ENCODE assay signal across 20 cellular contexts in the genomic region with DNA sequence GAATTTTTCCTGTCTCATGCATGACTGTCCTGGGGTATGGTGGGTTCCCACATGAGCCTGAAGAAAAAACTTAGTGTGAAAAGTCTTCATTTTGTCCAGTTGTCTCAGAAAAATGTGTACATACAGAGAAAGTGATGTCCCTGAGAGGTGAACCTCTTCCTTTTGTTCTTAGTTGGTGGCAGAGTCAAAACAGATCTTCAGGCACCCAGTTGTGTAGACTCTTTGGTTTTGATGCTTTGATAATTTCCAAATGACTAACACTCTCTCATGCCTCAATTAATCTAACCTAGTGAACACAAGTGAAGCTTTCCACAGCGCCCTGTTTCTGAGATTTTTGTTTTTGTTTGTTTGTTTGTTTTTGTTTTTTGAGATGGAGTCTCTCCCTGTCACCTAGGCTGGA.
"Had no signal": no experiment of that assay in that cellular context is flagged by ENCODE, and none has a peak within 500 bp of the region (broad histone marks: within the 10 kb centered on the region; RNA-seq: fewer than 3 reads in every experiment).

No MANE protein-coding gene starts in this region.

- H3K4me1 ChIP-seq: ascending aorta, breast epithelium, pancreas had no signal

- H3K9me3 Mint-ChIP-seq: activated naive CD4-positive, alpha-beta T cell treated with anti-CD3 and anti-CD28 coated beads for 36 hours; activated T-helper 2 cell treated with anti-CD3 and anti-CD28 coated beads, Interferon-gamma antibody, Interleukin-2, Interleukin-4, amounts not matched to agents 10 μg/mL and 5 μg/mL and 100 μg/mL, durations not matched to agents 14 hours and 24 hours and 36 hours; memory B cell; stimulated activated naive CD8-positive, alpha-beta T cell treated with anti-CD3 and anti-CD28 coated beads, Interleukin-15, Interleukin-2, amounts not matched to agents 100 ng/mL and 50 ng/mL, for 24 hours; type B pancreatic cell had no signal

- H3K36me3 ChIP-seq: ascending aorta, breast epithelium, pancreas had no signal

- H3K27me3 ChIP-seq: ascending aorta, breast epithelium, pancreas had no signal

- H3K27me3 Mint-ChIP-seq: memory B cell; stimulated activated naive CD8-positive, alpha-beta T cell treated with anti-CD3 and anti-CD28 coated beads, Interleukin-15, Interleukin-2, amounts not matched to agents 100 ng/mL and 50 ng/mL, for 24 hours; type B pancreatic cell had no signal

- H3K4me3 Mint-ChIP-seq: activated naive CD4-positive, alpha-beta T cell treated with anti-CD3 and anti-CD28 coated beads for 36 hours; memory B cell; naive thymus-derived CD4-positive, alpha-beta T cell; stimulated activated naive CD8-positive, alpha-beta T cell treated with anti-CD3 and anti-CD28 coated beads, Interleukin-15, Interleukin-2, amounts not matched to agents 100 ng/mL and 50 ng/mL, for 24 hours; type B pancreatic cell had no signal

- H3K27ac ChIP-seq: ascending aorta, breast epithelium, pancreas, VCaP had no signal

- H3K36me3 Mint-ChIP-seq: memory B cell, type B pancreatic cell had no signal

- H3K27ac Mint-ChIP-seq: activated naive CD4-positive, alpha-beta T cell treated with anti-CD3 and anti-CD28 coated beads for 36 hours; activated T-helper 2 cell treated with anti-CD3 and anti-CD28 coated beads, Interferon-gamma antibody, Interleukin-2, Interleukin-4, amounts not matched to agents 10 μg/mL and 5 μg/mL and 100 μg/mL, durations not matched to agents 14 hours and 24 hours and 36 hours; memory B cell; naive thymus-derived CD4-positive, alpha-beta T cell; stimulated activated naive CD8-positive, alpha-beta T cell treated with anti-CD3 and anti-CD28 coated beads, Interleukin-15, Interleukin-2, amounts not matched to agents 100 ng/mL and 50 ng/mL, for 24 hours; type B pancreatic cell had no signal

- ATAC-seq: left ventricle myocardium superior; mucosa of descending colon; naive thymus-derived CD4-positive, alpha-beta T cell; pancreas; sciatic nerve had no signal

- DNase-seq: activated CD4-positive, alpha-beta T cell treated with anti-CD3 and anti-CD28 coated beads for 1 hour; activated CD4-positive, alpha-beta T cell treated with anti-CD3 and anti-CD28 coated beads, Interleukin-2, amount 50 U/mL, for 48 hours; activated naive CD4-positive, alpha-beta T cell treated with anti-CD3 and anti-CD28 coated beads for 36 hours; activated T-cell treated with anti-CD3 and anti-CD28 coated beads, Interleukin-2, amount 50 U/mL, for 1 hour; cerebellar nuclear complex; effector CD8-positive, alpha-beta T cell; foreskin fibroblast; kidney glomerular epithelial cell; left ventricle myocardium superior; mucosa of descending colon; naive thymus-derived CD4-positive, alpha-beta T cell; pancreas had no signal

- FAIRE-seq: pancreas had no signal

- H3K9me3 ChIP-seq: ascending aorta, breast epithelium, mucosa of descending colon, pancreas had no signal

- H3K4me3 ChIP-seq: ascending aorta, breast epithelium, mucosa of descending colon, pancreas had no signal

- H3K4me1 Mint-ChIP-seq: naive thymus-derived CD4-positive, alpha-beta T cell had no signal
